In the genomic region with DNA sequence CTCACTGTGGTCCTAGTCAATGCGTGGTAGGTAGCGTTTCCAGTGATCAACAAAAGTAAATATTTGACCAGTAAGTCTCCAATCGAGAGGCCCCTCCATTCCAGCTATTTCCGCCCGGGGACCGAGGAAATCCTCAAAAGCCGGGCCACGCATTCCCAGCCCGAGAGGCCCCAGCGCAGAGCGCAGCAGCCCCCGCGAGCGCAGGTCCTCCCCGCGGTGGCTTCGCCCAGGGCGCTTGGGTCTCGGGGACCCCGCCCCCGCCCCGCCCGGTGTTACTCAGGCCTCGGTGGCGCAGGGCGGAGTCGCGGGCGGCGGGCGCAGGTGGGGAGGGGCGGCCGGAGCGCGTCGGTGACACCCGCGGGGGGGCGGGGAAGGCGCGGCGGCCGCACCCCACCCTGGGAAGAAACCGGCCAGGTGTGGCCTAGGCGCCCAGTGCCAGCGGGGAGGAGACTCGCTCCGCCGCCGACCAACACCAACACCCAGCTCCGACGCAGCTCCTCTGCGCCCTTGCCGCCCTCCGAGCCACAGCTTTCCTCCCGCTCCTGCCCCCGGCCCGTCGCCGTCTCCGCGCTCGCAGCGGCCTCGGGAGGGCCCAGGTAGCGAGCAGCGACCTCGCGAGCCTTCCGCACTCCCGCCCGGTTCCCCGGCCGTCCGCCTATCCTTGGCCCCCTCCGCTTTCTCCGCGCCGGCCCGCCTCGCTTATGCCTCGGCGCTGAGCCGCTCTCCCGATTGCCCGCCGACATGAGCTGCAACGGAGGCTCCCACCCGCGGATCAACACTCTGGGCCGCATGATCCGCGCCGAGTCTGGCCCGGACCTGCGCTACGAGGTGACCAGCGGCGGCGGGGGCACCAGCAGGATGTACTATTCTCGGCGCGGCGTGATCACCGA, we compare ENCODE assay signal across 8 cellular contexts. TPM values are rescaled to one million over a fixed set of nuclear protein-coding genes. Genes with fewer than 3 reads are reported as not detected.
DNase-seq lines count a peak whose midpoint lies in the region; TF ChIP-seq lines count a peak whose summit lies in the region.

A gene with protein sequence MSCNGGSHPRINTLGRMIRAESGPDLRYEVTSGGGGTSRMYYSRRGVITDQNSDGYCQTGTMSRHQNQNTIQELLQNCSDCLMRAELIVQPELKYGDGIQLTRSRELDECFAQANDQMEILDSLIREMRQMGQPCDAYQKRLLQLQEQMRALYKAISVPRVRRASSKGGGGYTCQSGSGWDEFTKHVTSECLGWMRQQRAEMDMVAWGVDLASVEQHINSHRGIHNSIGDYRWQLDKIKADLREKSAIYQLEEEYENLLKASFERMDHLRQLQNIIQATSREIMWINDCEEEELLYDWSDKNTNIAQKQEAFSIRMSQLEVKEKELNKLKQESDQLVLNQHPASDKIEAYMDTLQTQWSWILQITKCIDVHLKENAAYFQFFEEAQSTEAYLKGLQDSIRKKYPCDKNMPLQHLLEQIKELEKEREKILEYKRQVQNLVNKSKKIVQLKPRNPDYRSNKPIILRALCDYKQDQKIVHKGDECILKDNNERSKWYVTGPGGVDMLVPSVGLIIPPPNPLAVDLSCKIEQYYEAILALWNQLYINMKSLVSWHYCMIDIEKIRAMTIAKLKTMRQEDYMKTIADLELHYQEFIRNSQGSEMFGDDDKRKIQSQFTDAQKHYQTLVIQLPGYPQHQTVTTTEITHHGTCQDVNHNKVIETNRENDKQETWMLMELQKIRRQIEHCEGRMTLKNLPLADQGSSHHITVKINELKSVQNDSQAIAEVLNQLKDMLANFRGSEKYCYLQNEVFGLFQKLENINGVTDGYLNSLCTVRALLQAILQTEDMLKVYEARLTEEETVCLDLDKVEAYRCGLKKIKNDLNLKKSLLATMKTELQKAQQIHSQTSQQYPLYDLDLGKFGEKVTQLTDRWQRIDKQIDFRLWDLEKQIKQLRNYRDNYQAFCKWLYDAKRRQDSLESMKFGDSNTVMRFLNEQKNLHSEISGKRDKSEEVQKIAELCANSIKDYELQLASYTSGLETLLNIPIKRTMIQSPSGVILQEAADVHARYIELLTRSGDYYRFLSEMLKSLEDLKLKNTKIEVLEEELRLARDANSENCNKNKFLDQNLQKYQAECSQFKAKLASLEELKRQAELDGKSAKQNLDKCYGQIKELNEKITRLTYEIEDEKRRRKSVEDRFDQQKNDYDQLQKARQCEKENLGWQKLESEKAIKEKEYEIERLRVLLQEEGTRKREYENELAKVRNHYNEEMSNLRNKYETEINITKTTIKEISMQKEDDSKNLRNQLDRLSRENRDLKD (N-terminal part only) (plus strand): TSS at position 497 of the 890 bp plus-strand sequence. CDS start 245 bp downstream, at position 742.

- H3K9ac ChIP-seq in iPS-18a (ENCODE audit: low read length): peak within 1 kb of the TSS; percentile 76
- H3K9ac ChIP-seq in skeletal muscle satellite cell (ENCODE audit: low read depth, low read length): peak within 1 kb of the TSS; percentile 91

- H3K4me1 ChIP-seq in iPS-18a (ENCODE audit: control insufficient read depth, low read depth, low read length) (peaks cover 33% of the 10 kb centered on the region), skeletal muscle satellite cell (ENCODE audit: control insufficient read depth, insufficient read depth, low read length) (peaks cover 26% of the 10 kb centered on the region)

- DNase-seq in activated CD4-positive, alpha-beta T cell treated with anti-CD3 and anti-CD28 coated beads for 4 hours: peak; percentile 18 to 20
- DNase-seq in activated CD4-positive, alpha-beta T cell treated with anti-CD3 and anti-CD28 coated beads, Interleukin-2, amount 50 U/mL, for 4 hours: no peak
- DNase-seq in NCI-H510A treated with DMSO at 0.1 percent for 48 hours (lab: John Stamatoyannopoulos, UW) (peak; percentile 84), astrocyte of the cerebellum (ENCODE audit: low read depth) (no peak), COLO829 (ENCODE audit: low spot score) (no peak), Ammon's horn (ENCODE audit: low spot score) (no peak)

- H3K36me3 ChIP-seq in iPS-18a (ENCODE audit: control insufficient read depth, low read depth, low read length) (no peaks in the 10 kb centered on the region), skeletal muscle satellite cell (ENCODE audit: insufficient read depth, low read length) (no peaks in the 10 kb centered on the region)

- H3K4me2 ChIP-seq in skeletal muscle satellite cell (ENCODE audit: low read length): peak within 1 kb of the TSS; percentile 95

- H3K9me3 ChIP-seq in iPS-18a (ENCODE audit: control insufficient read depth, low read depth, low read length) (no peaks in the 10 kb centered on the region), skeletal muscle satellite cell (replicated peaks; ENCODE audit: low read length) (no peaks in the 10 kb centered on the region)

- H3K27me3 ChIP-seq in iPS-18a (ENCODE audit: control insufficient read depth, insufficient read depth, low read length) (peaks cover 66% of the 10 kb centered on the region), skeletal muscle satellite cell (ENCODE audit: control insufficient read depth, insufficient read depth, low read length) (no peaks in the 10 kb centered on the region)

- no peak within 1 kb of the TSS for H3K27ac ChIP-seq in iPS-18a (ENCODE audit: low read length)

- TF ChIP-seq CTCF in astrocyte of the cerebellum (IDR thresholded peaks at IDR 0.05; ENCODE audit: low read depth, low read length, missing control alignments): no peak

- peak within 1 kb of the TSS; percentile 40 for H3K4me3 ChIP-seq in astrocyte of the cerebellum (ENCODE audit: low read depth, low read length)
- peak within 1 kb of the TSS; percentile 79 for H3K4me3 ChIP-seq in iPS-18a (ENCODE audit: low read length)
- peak within 1 kb of the TSS; percentile 91 for H3K4me3 ChIP-seq in skeletal muscle satellite cell (ENCODE audit: low read length)

- in situ Hi-C loops in astrocyte of the cerebellum (cut with HindIII; ENCODE audit: low sequenced_read_pairs): no loop called here

RNA-seq across cellular contexts. Expression of the gene that starts here (rescaled TPM):
- 0.76 and 2.4 TPM in 2 replicates for total RNA-seq in skeletal muscle satellite cell (2012; rRNA removed)

Comparison
In these comparisons a context has a peak if more than half of its experiments do, and no peak if none do; other contexts are left out.
1. DNase-seq: peak in activated CD4-positive, alpha-beta T cell treated with anti-CD3 and anti-CD28 coated beads for 4 hours (2 of 2) and NCI-H510A treated with DMSO at 0.1 percent for 48 hours (single experiment); none in activated CD4-positive, alpha-beta T cell treated with anti-CD3 and anti-CD28 coated beads, Interleukin-2, amount 50 U/mL, for 4 hours (0 of 2), astrocyte of the cerebellum (single experiment), COLO829 (single experiment) and Ammon's horn (single experiment).
2. H3K4me3 ChIP-seq: peak in every context shown above with its lines; median percentile 91 in skeletal muscle satellite cell; 79 in iPS-18a; 40 in astrocyte of the cerebellum.